ENCODE assay signal across 16 cellular contexts in genomic region chr16:70482624-70483023, GRCh38. TPM values are rescaled to one million over a fixed set of nuclear protein-coding genes. Genes with fewer than 3 reads are reported as not detected.
DNase-seq lines count a peak whose midpoint lies in the region; ATAC-seq, FAIRE-seq and TF ChIP-seq lines count a peak whose summit lies in the region.
"Had no signal": no experiment of that assay in that cellular context is flagged by ENCODE, and none has a peak within 500 bp of the region (broad histone marks: within the 10 kb centered on the region; RNA-seq: fewer than 3 reads in every experiment).

No MANE protein-coding gene starts in this region.

- 75% methylated on average over 5 of the region's 5 CpGs for WGBS in A549 (ENCODE audit: missing lambda C conversion rate)

- H3K27me3 Mint-ChIP-seq in T-helper 2 cell treated with Interferon-gamma antibody and Interleukin-4, amounts not matched to agents 5 μg/mL and 100 μg/mL, for 36 hours (ENCODE audit: low read depth), result no peaks in the 10 kb centered on the region
- H3K27me3 Mint-ChIP-seq: activated CD8-positive, alpha-beta T cell treated with anti-CD3 and anti-CD28 coated beads for 36 hours had no signal

- H3K4me3 ChIP-seq in A549 (no peak overlapping the region), SJSA1 (no peak overlapping the region)
- H3K4me3 ChIP-seq: hepatocyte, right atrium auricular region had no signal

- H3K9me3 Mint-ChIP-seq in T-helper 2 cell treated with Interferon-gamma antibody and Interleukin-4, amounts not matched to agents 5 μg/mL and 100 μg/mL, for 36 hours, result no peaks in the 10 kb centered on the region
- no peaks in the 10 kb centered on the region for H3K9me3 Mint-ChIP-seq in activated naive CD4-positive, alpha-beta T cell treated with anti-CD3 and anti-CD28 coated beads, Interleukin-2, amount 50 U/mL, for 72 hours
- H3K9me3 Mint-ChIP-seq: activated CD8-positive, alpha-beta T cell treated with anti-CD3 and anti-CD28 coated beads for 36 hours had no signal

- TF ChIP-seq POLR2A in A549 (IDR thresholded peaks at IDR 0.05; ENCODE audit: low read length), result no peak
- TF ChIP-seq POLR2A in H54 (IDR thresholded peaks at IDR 0.05; ENCODE audit: low read depth, low read length), result no peak

- peaks cover 29% of the 10 kb centered on the region for H3K36me3 Mint-ChIP-seq in T-helper 2 cell treated with Interferon-gamma antibody and Interleukin-4, amounts not matched to agents 5 μg/mL and 100 μg/mL, for 36 hours (ENCODE audit: low read depth)
- no peaks in the 10 kb centered on the region for H3K36me3 Mint-ChIP-seq in activated naive CD4-positive, alpha-beta T cell treated with anti-CD3 and anti-CD28 coated beads, Interleukin-2, amount 50 U/mL, for 72 hours

- POLR2A ChIA-PET in A549 (lab: Yijun Ruan, JAX), result no interaction called here

- no peak overlapping the region for H3K4me2 ChIP-seq in A549
- H3K4me2 ChIP-seq: hepatocyte had no signal

- no peak for TF ChIP-seq RAD21 in A549 (conservative IDR thresholded peaks at IDR 0.05 in 1 of 2, IDR thresholded peaks at IDR 0.05 in 1 of 2)

- H3K4me1 ChIP-seq in A549 (peaks cover 8% of the 10 kb centered on the region; the same call in 2 of the 3 replicates), SJSA1 (replicated peaks) (peaks cover 26% of the 10 kb centered on the region), foreskin keratinocyte (no peaks in the 10 kb centered on the region)

- no peaks in the 10 kb centered on the region for H3K9me3 ChIP-seq in A549
- 0 out of 2 replicates have a peak, but pooled peaks cover 3% of the 10 kb centered on the region for H3K9me3 ChIP-seq in SJSA1 (replicated peaks)
- H3K9me3 ChIP-seq: right atrium auricular region had no signal

- H3K36me3 ChIP-seq in SJSA1, result peaks cover 68% of the 10 kb centered on the region

- no peak for DNase-seq in A549 (ENCODE audit: low read depth in 1 of 2, low spot score in 1 of 2)
- DNase-seq in H54 (ENCODE audit: insufficient read length, low spot score), result peak; percentile 59
- DNase-seq in SJSA1 (ENCODE audit: low read depth in 1 of 2, low spot score in 2 of 2), result no peak
- no peak for DNase-seq in foreskin keratinocyte
- DNase-seq in activated CD4-positive, alpha-beta T cell treated with anti-CD3 and anti-CD28 coated beads for 1 hour, result no peak
- no peak for DNase-seq in T-helper 2 cell treated with Interferon-gamma antibody and Interleukin-4, amounts not matched to agents 5 μg/mL and 100 μg/mL, for 36 hours (ENCODE audit: low spot score)
- no peak for DNase-seq in activated naive CD4-positive, alpha-beta T cell treated with anti-CD3 and anti-CD28 coated beads, Interleukin-2, amount 50 U/mL, for 72 hours (ENCODE audit: low spot score in 2 of 2)
- DNase-seq in NCI-H69 (lab: John Stamatoyannopoulos, UW), result no peak
- DNase-seq: activated CD8-positive, alpha-beta T cell treated with anti-CD3 and anti-CD28 coated beads for 36 hours; cerebellar nuclear complex; NCI-H1092 treated with DMSO at 0.1 percent for 48 hours; NCI-H526 treated with DMSO at 0.1 percent for 48 hours; stimulated activated CD4-positive, alpha-beta T cell treated with anti-CD3 and anti-CD28 coated beads, Interleukin-1b, Interleukin-23, amount 100 ng/mL, for 48 hours had no signal

- ATAC-seq in A549 (peak; percentile 38 to 57; a peak in 5 of 6 replicates), foreskin keratinocyte (peak; percentile 30)
- ATAC-seq in activated naive CD4-positive, alpha-beta T cell treated with anti-CD3 and anti-CD28 coated beads, Interleukin-2, amount 50 U/mL, for 72 hours, result no peak
- ATAC-seq: activated CD8-positive, alpha-beta T cell treated with anti-CD3 and anti-CD28 coated beads for 36 hours had no signal

- TF ChIP-seq EP300 in A549 (IDR thresholded peaks at IDR 0.05), result no peak

- no peak for FAIRE-seq in A549 (lab: Jason Lieb, UNC)
- no peak for FAIRE-seq in H54 (lab: Jason Lieb, UNC)
- FAIRE-seq: G401.6 had no signal

- no peak overlapping the region for H3K27ac Mint-ChIP-seq in T-helper 2 cell treated with Interferon-gamma antibody and Interleukin-4, amounts not matched to agents 5 μg/mL and 100 μg/mL, for 36 hours
- H3K27ac Mint-ChIP-seq in activated naive CD4-positive, alpha-beta T cell treated with anti-CD3 and anti-CD28 coated beads, Interleukin-2, amount 50 U/mL, for 72 hours, result no peak overlapping the region
- H3K27ac Mint-ChIP-seq: activated CD8-positive, alpha-beta T cell treated with anti-CD3 and anti-CD28 coated beads for 36 hours had no signal

- peaks cover 7% of the 10 kb centered on the region for H3K4me1 Mint-ChIP-seq in T-helper 2 cell treated with Interferon-gamma antibody and Interleukin-4, amounts not matched to agents 5 μg/mL and 100 μg/mL, for 36 hours (ENCODE audit: low read depth)

- no peak overlapping the region for H3K4me3 Mint-ChIP-seq in T-helper 2 cell treated with Interferon-gamma antibody and Interleukin-4, amounts not matched to agents 5 μg/mL and 100 μg/mL, for 36 hours
- H3K4me3 Mint-ChIP-seq: activated CD8-positive, alpha-beta T cell treated with anti-CD3 and anti-CD28 coated beads for 36 hours had no signal

- TF ChIP-seq CTCF in A549 (IDR thresholded peaks at IDR 0.05), result no peak
- no peak for TF ChIP-seq CTCF in foreskin keratinocyte (conservative IDR thresholded peaks at IDR 0.05)

- H3K27ac ChIP-seq in A549, result peak overlapping the region in 1 of 2 experiments; percentile 63; a peak in 2 of 6 replicates
- peak overlapping the region; percentile 75 for H3K27ac ChIP-seq in SJSA1
- H3K27ac ChIP-seq in foreskin keratinocyte, result no peak overlapping the region
- H3K27ac ChIP-seq: hepatocyte, right atrium auricular region had no signal

- no peaks in the 10 kb centered on the region for H3K27me3 ChIP-seq in SJSA1 (replicated peaks)
- no peaks in the 10 kb centered on the region for H3K27me3 ChIP-seq in foreskin keratinocyte
- H3K27me3 ChIP-seq: hepatocyte, right atrium auricular region had no signal

- CTCF ChIA-PET in A549 (lab: Yijun Ruan, JAX), result interaction anchor here (1.2 to 2.0 kb wide), 3 partner anchors 11 to 102 kb away, joined by 3 to 6 read pairs (median 4); no protein-coding TSS in a partner anchor

TF ChIP-seq in A549, 52 proteins besides CTCF, POLR2A, EP300 and RAD21:
- no peak for TF ChIP-seq CEBPB (IDR thresholded peaks at IDR 0.05)

RNA-seq across cellular contexts. Expression of gene FCSK, which starts 28.2 kb away (rescaled TPM):
- 5.7 and 9.3 TPM in 2 replicates for polyA plus RNA-seq in A549 (2011; rRNA removed)
- polyA plus RNA-seq in A549 (2012; cell fraction: cytosol; rRNA removed), result 7.5 and 8.5 TPM in 2 replicates
- 42.5 and 53.1 TPM in 2 replicates for polyA plus RNA-seq in A549 (2012; cell fraction: nucleus; rRNA removed)
- 6.0 to 7.7 TPM (median 6.8 TPM) in 3 replicates for polyA plus RNA-seq in A549 (2017; fragmentation: RNase III; extraction: RNeasy Plus Mini Kit Qiagen cat#74134 plus additional on column Dnase treatment)
- 11.0 and 12.6 TPM in 2 replicates for polyA minus RNA-seq in A549 (2011; rRNA and poly(A)+ RNA removed)
- total RNA-seq in SJSA1 (2014; rRNA removed; shearing (Covaris generic)), result 3.4 and 5.3 TPM in 2 replicates
- 7.6 and 8.4 TPM in 2 replicates for total RNA-seq in foreskin keratinocyte
- polyA plus RNA-seq in foreskin keratinocyte, result 5.7 and 6.2 TPM in 2 replicates
- total RNA-seq in activated naive CD4-positive, alpha-beta T cell treated with anti-CD3 and anti-CD28 coated beads, Interleukin-2, amount 50 U/mL, for 72 hours, result 10 to 100 TPM in 1 of 2 donors, 1 to 10 TPM in 1; 6.1 to 16.6 TPM

RNA-seq across cellular contexts. Expression of gene COG4, which starts 40.7 kb away (rescaled TPM):
- 48.2 and 53.1 TPM in 2 replicates for polyA plus RNA-seq in A549 (2011; rRNA removed)
- 42.1 and 53.3 TPM in 2 replicates for polyA plus RNA-seq in A549 (2012; cell fraction: cytosol; rRNA removed)
- polyA plus RNA-seq in A549 (2012; cell fraction: nucleus; rRNA removed), result 75.5 and 99.7 TPM in 2 replicates
- polyA plus RNA-seq in A549 (2017; fragmentation: RNase III; extraction: RNeasy Plus Mini Kit Qiagen cat#74134 plus additional on column Dnase treatment), result 40.9 to 46.5 TPM (median 42.7 TPM) in 3 replicates
- 53.6 and 67.3 TPM in 2 replicates for polyA minus RNA-seq in A549 (2011; rRNA and poly(A)+ RNA removed)
- 78.0 and 94.7 TPM in 2 replicates for total RNA-seq in SJSA1 (2014; rRNA removed; shearing (Covaris generic))
- 42.7 and 53.0 TPM in 2 replicates for total RNA-seq in foreskin keratinocyte
- polyA plus RNA-seq in foreskin keratinocyte, result 31.2 and 39.1 TPM in 2 replicates
- 10 to 100 TPM; 37.5 to 41.2 TPM for total RNA-seq in activated naive CD4-positive, alpha-beta T cell treated with anti-CD3 and anti-CD28 coated beads, Interleukin-2, amount 50 U/mL, for 72 hours

RNA-seq across cellular contexts. Expression of gene SF3B3, which starts 41.0 kb away (rescaled TPM):
- 155 and 302 TPM in 2 replicates for polyA plus RNA-seq in A549 (2011; rRNA removed)
- polyA plus RNA-seq in A549 (2012; cell fraction: cytosol; rRNA removed), result 73.9 and 101 TPM in 2 replicates
- polyA plus RNA-seq in A549 (2012; cell fraction: nucleus; rRNA removed), result 210 and 337 TPM in 2 replicates
- 111 to 118 TPM (median 115 TPM) in 3 replicates for polyA plus RNA-seq in A549 (2017; fragmentation: RNase III; extraction: RNeasy Plus Mini Kit Qiagen cat#74134 plus additional on column Dnase treatment)
- polyA minus RNA-seq in A549 (2011; rRNA and poly(A)+ RNA removed), result 321 and 327 TPM in 2 replicates
- 126 and 170 TPM in 2 replicates for total RNA-seq in SJSA1 (2014; rRNA removed; shearing (Covaris generic))
- total RNA-seq in foreskin keratinocyte, result 179 and 180 TPM in 2 replicates
- polyA plus RNA-seq in foreskin keratinocyte, result 155 and 199 TPM in 2 replicates
- total RNA-seq in activated naive CD4-positive, alpha-beta T cell treated with anti-CD3 and anti-CD28 coated beads, Interleukin-2, amount 50 U/mL, for 72 hours, result 100 to 1,000 TPM; 308 to 543 TPM

RNA-seq across cellular contexts. Expression of gene ST3GAL2, which starts 43.7 kb away (rescaled TPM):
- polyA plus RNA-seq in A549 (2011; rRNA removed) (11.1 and 14.4 TPM in 2 replicates), A549 (2017; fragmentation: RNase III; extraction: RNeasy Plus Mini Kit Qiagen cat#74134 plus additional on column Dnase treatment) (13.8 to 16.3 TPM (median 15.5 TPM) in 3 replicates), foreskin keratinocyte (6.7 and 6.9 TPM in 2 replicates)
- polyA plus RNA-seq in A549 (2012; cell fraction: cytosol; rRNA removed), result 15.7 and 19.8 TPM in 2 replicates
- polyA plus RNA-seq in A549 (2012; cell fraction: nucleus; rRNA removed), result 21.8 and 23.9 TPM in 2 replicates
- 38.9 and 44.0 TPM in 2 replicates for polyA minus RNA-seq in A549 (2011; rRNA and poly(A)+ RNA removed)
- total RNA-seq in SJSA1 (2014; rRNA removed; shearing (Covaris generic)), result 23.2 and 43.8 TPM in 2 replicates
- 12.3 and 12.5 TPM in 2 replicates for total RNA-seq in foreskin keratinocyte
- total RNA-seq in activated naive CD4-positive, alpha-beta T cell treated with anti-CD3 and anti-CD28 coated beads, Interleukin-2, amount 50 U/mL, for 72 hours, result 10 to 100 TPM; 13.9 to 18.2 TPM

Comparison
In these comparisons a context has a peak if more than half of its experiments do, and no peak if none do; other contexts are left out.
1. ATAC-seq: peak in A549 (2 of 2) and foreskin keratinocyte (single experiment); none in activated naive CD4-positive, alpha-beta T cell treated with anti-CD3 and anti-CD28 coated beads, Interleukin-2, amount 50 U/mL, for 72 hours (0 of 2).